ENCODE assay signal across 16 cellular contexts in genomic region chr21:42189860-42190491, GRCh38.
DNase-seq lines count a peak whose midpoint lies in the region.
"Had no signal": no experiment of that assay in that cellular context is flagged by ENCODE, and none has a peak within 500 bp of the region (broad histone marks: within the 10 kb centered on the region; RNA-seq: fewer than 3 reads in every experiment).

No MANE protein-coding gene starts in this region.

- peak overlapping the region; percentile 20 for H3K4me3 Mint-ChIP-seq in T-helper 2 cell treated with Interferon-gamma antibody and Interleukin-4, amounts not matched to agents 5 μg/mL and 100 μg/mL, for 36 hours
- no peak overlapping the region for H3K4me3 Mint-ChIP-seq in stimulated activated naive CD8-positive, alpha-beta T cell treated with anti-CD3 and anti-CD28 coated beads, Interleukin-15, Interleukin-2, amounts not matched to agents 100 ng/mL and 50 ng/mL, for 24 hours
- H3K4me3 Mint-ChIP-seq: memory B cell had no signal

- no peak overlapping the region for H3K27ac Mint-ChIP-seq in T-helper 2 cell treated with Interferon-gamma antibody and Interleukin-4, amounts not matched to agents 5 μg/mL and 100 μg/mL, for 36 hours
- H3K27ac Mint-ChIP-seq in stimulated activated naive CD8-positive, alpha-beta T cell treated with anti-CD3 and anti-CD28 coated beads, Interleukin-15, Interleukin-2, amounts not matched to agents 100 ng/mL and 50 ng/mL, for 24 hours, result peak overlapping the region; percentile 36
- H3K27ac Mint-ChIP-seq: memory B cell had no signal

- DNase-seq in activated gamma-delta T cell treated with Interleukin-2 at 50 U/mL for 16 hours, result peak; percentile 34
- DNase-seq in activated gamma-delta T cell (lab: John Stamatoyannopoulos, UW), result no peak
- peak; percentile 32 for DNase-seq in T-helper 2 cell treated with Interferon-gamma antibody and Interleukin-4, amounts not matched to agents 5 μg/mL and 100 μg/mL, for 36 hours (ENCODE audit: low spot score)
- DNase-seq in C1 segment of cervical spinal cord (lab: John Stamatoyannopoulos, UW), result no peak
- DNase-seq in NCI-H1092 treated with DMSO at 0.1 percent for 48 hours (lab: John Stamatoyannopoulos, UW), result no peak
- DNase-seq in KG1 (lab: John Stamatoyannopoulos, UW), result no peak
- DNase-seq: activated effector memory CD4-positive, alpha-beta T cell treated with anti-CD3 and anti-CD28 coated beads, Interleukin-2, amount 50 U/mL, for 16 hours; HCEC 1CT; KBM-7; NCI-H1436; NCI-H446 treated with DMSO at 0.1 percent for 48 hours; WERI-Rb-1 had no signal

- H3K9me3 Mint-ChIP-seq in T-helper 2 cell treated with Interferon-gamma antibody and Interleukin-4, amounts not matched to agents 5 μg/mL and 100 μg/mL, for 36 hours, result peaks cover 15% of the 10 kb centered on the region
- peaks cover 13% of the 10 kb centered on the region for H3K9me3 Mint-ChIP-seq in stimulated activated naive CD8-positive, alpha-beta T cell treated with anti-CD3 and anti-CD28 coated beads, Interleukin-15, Interleukin-2, amounts not matched to agents 100 ng/mL and 50 ng/mL, for 24 hours
- H3K9me3 Mint-ChIP-seq: memory B cell had no signal

- H3K27me3 Mint-ChIP-seq in T-helper 2 cell treated with Interferon-gamma antibody and Interleukin-4, amounts not matched to agents 5 μg/mL and 100 μg/mL, for 36 hours (ENCODE audit: low read depth), result no peaks in the 10 kb centered on the region
- no peaks in the 10 kb centered on the region for H3K27me3 Mint-ChIP-seq in stimulated activated naive CD8-positive, alpha-beta T cell treated with anti-CD3 and anti-CD28 coated beads, Interleukin-15, Interleukin-2, amounts not matched to agents 100 ng/mL and 50 ng/mL, for 24 hours
- H3K27me3 Mint-ChIP-seq: memory B cell had no signal

- H3K4me1 Mint-ChIP-seq in T-helper 2 cell treated with Interferon-gamma antibody and Interleukin-4, amounts not matched to agents 5 μg/mL and 100 μg/mL, for 36 hours (ENCODE audit: low read depth), result peaks cover 78% of the 10 kb centered on the region
- H3K4me1 Mint-ChIP-seq in stimulated activated naive CD8-positive, alpha-beta T cell treated with anti-CD3 and anti-CD28 coated beads, Interleukin-15, Interleukin-2, amounts not matched to agents 100 ng/mL and 50 ng/mL, for 24 hours (ENCODE audit: low read depth), result peaks cover 88% of the 10 kb centered on the region

- peaks cover 13% of the 10 kb centered on the region for H3K36me3 Mint-ChIP-seq in T-helper 2 cell treated with Interferon-gamma antibody and Interleukin-4, amounts not matched to agents 5 μg/mL and 100 μg/mL, for 36 hours (ENCODE audit: low read depth)
- peaks cover 18% of the 10 kb centered on the region for H3K36me3 Mint-ChIP-seq in stimulated activated naive CD8-positive, alpha-beta T cell treated with anti-CD3 and anti-CD28 coated beads, Interleukin-15, Interleukin-2, amounts not matched to agents 100 ng/mL and 50 ng/mL, for 24 hours (ENCODE audit: low read depth)
- H3K36me3 Mint-ChIP-seq: memory B cell had no signal

- H3K27ac ChIP-seq in cingulate gyrus (ENCODE audit: low read depth, low read length), result peak overlapping the region; percentile 83
- H3K27ac ChIP-seq: gastroesophageal sphincter, WERI-Rb-1 had no signal

Comparison
In these comparisons a context has a peak if more than half of its experiments do, and no peak if none do; other contexts are left out.
1. DNase-seq: peak in activated gamma-delta T cell treated with Interleukin-2 at 50 U/mL for 16 hours (single experiment) and T-helper 2 cell treated with Interferon-gamma antibody and Interleukin-4, amounts not matched to agents 5 μg/mL and 100 μg/mL, for 36 hours (single experiment); none in activated gamma-delta T cell (single experiment), C1 segment of cervical spinal cord (0 of 14), NCI-H1092 treated with DMSO at 0.1 percent for 48 hours (single experiment) and KG1 (single experiment).